ENCODE assay signal across 20 cellular contexts in the genomic region with DNA sequence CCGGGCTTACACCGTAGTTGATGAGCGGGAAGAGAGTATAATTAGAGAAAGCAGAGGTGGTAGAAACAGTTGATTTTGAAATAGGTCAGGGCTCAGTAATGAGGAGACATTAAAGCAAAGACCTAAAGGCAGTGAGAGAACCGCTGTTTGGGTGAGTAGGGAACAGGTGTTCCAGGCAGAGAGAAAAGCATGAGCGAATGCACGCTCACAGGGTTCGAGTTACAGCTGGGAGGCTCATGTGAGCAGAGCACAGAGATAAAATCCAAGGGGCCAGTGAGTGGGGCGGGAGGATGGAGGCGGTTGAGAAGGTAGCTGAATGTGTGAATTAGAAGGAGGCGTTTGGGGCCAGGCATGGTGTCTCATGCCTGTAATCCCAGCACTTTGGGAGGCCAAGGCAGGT. TPM values are rescaled to one million over a fixed set of nuclear protein-coding genes. Genes with fewer than 3 reads are reported as not detected.
A peak's percentile ranks its signal among the peaks of the same experiment; 100 is the strongest.
DNase-seq lines count a peak whose midpoint lies in the region; ATAC-seq and TF ChIP-seq lines count a peak whose summit lies in the region.
"Had no signal": no experiment of that assay in that cellular context is flagged by ENCODE, and none has a peak within 500 bp of the region (broad histone marks: within the 10 kb centered on the region; RNA-seq: fewer than 3 reads in every experiment).

No MANE protein-coding gene starts in this region.

- TF ChIP-seq CTCF in left ventricle myocardium inferior (IDR thresholded peaks at IDR 0.05; ENCODE audit: borderline replicate concordance) (no peak), suprapubic skin (IDR thresholded peaks at IDR 0.05) (no peak)

- no peak overlapping the region for H3K27ac ChIP-seq in SJCRH30
- H3K27ac ChIP-seq in left ventricle myocardium inferior (replicated peaks): no peak overlapping the region
- H3K27ac ChIP-seq in suprapubic skin: no peak overlapping the region
- H3K27ac ChIP-seq: KMS-11, PC-9, SK-N-MC, uterus, VCaP had no signal

- H3K9me3 ChIP-seq in SJCRH30 (replicated peaks): no peaks in the 10 kb centered on the region
- H3K9me3 ChIP-seq in left ventricle myocardium inferior (replicated peaks): no peaks in the 10 kb centered on the region
- no peaks in the 10 kb centered on the region for H3K9me3 ChIP-seq in suprapubic skin
- H3K9me3 ChIP-seq: uterus had no signal

- intact Hi-C loops in left ventricle myocardium inferior (cut with micrococcal nuclease): no loop called here

- no peak for TF ChIP-seq POLR2A in suprapubic skin (IDR thresholded peaks at IDR 0.05)

- H3K4me3 Mint-ChIP-seq in stimulated activated naive CD8-positive, alpha-beta T cell treated with anti-CD3 and anti-CD28 coated beads, Interleukin-15, Interleukin-2, amounts not matched to agents 100 ng/mL and 50 ng/mL, for 24 hours: peak overlapping the region; percentile 56
- H3K4me3 Mint-ChIP-seq in central memory CD8-positive, alpha-beta T cell: peak overlapping the region; percentile 70
- H3K4me3 Mint-ChIP-seq: mesothelial cell of epicardium had no signal

- no peak for ATAC-seq in stimulated activated naive CD8-positive, alpha-beta T cell treated with anti-CD3 and anti-CD28 coated beads, Interleukin-15, Interleukin-2, amounts not matched to agents 100 U/mL and 50 U/mL, for 24 hours
- no peak for ATAC-seq in central memory CD8-positive, alpha-beta T cell (replicated peaks; ENCODE audit: extremely low read depth, poor library complexity, severe bottlenecking)
- ATAC-seq: esophagus mucosa, HCT116 had no signal

- H3K36me3 Mint-ChIP-seq in stimulated activated naive CD8-positive, alpha-beta T cell treated with anti-CD3 and anti-CD28 coated beads, Interleukin-15, Interleukin-2, amounts not matched to agents 100 ng/mL and 50 ng/mL, for 24 hours (ENCODE audit: low read depth): peaks cover 43% of the 10 kb centered on the region
- H3K36me3 Mint-ChIP-seq in central memory CD8-positive, alpha-beta T cell (ENCODE audit: insufficient read depth): peaks cover 19% of the 10 kb centered on the region
- H3K36me3 Mint-ChIP-seq: mesothelial cell of epicardium had no signal

- WGBS in suprapubic skin: 84% methylated on average over 10 of the region's 10 CpGs

- peaks cover 12% of the 10 kb centered on the region for H3K27me3 ChIP-seq in SJCRH30
- H3K27me3 ChIP-seq in left ventricle myocardium inferior (ENCODE audit: low read depth): no peaks in the 10 kb centered on the region
- no peaks in the 10 kb centered on the region for H3K27me3 ChIP-seq in suprapubic skin
- H3K27me3 ChIP-seq: uterus had no signal

- no peaks in the 10 kb centered on the region for H3K4me1 ChIP-seq in SJCRH30
- H3K4me1 ChIP-seq in left ventricle myocardium inferior: no peaks in the 10 kb centered on the region
- no peaks in the 10 kb centered on the region for H3K4me1 ChIP-seq in suprapubic skin
- H3K4me1 ChIP-seq: uterus had no signal

- H3K27ac Mint-ChIP-seq in stimulated activated naive CD8-positive, alpha-beta T cell treated with anti-CD3 and anti-CD28 coated beads, Interleukin-15, Interleukin-2, amounts not matched to agents 100 ng/mL and 50 ng/mL, for 24 hours: peak overlapping the region; percentile 88
- H3K27ac Mint-ChIP-seq in central memory CD8-positive, alpha-beta T cell (ENCODE audit: low read depth): peak overlapping the region; percentile 88
- H3K27ac Mint-ChIP-seq: mesothelial cell of epicardium had no signal

- no peak overlapping the region for H3K4me3 ChIP-seq in SJCRH30
- no peak overlapping the region for H3K4me3 ChIP-seq in left ventricle myocardium inferior
- H3K4me3 ChIP-seq in suprapubic skin: no peak overlapping the region
- H3K4me3 ChIP-seq: PC-9, SK-N-MC, uterus had no signal

- no peak for DNase-seq in stimulated activated naive CD8-positive, alpha-beta T cell treated with anti-CD3 and anti-CD28 coated beads, Interleukin-15, Interleukin-2, amounts not matched to agents 100 U/mL and 50 U/mL, for 24 hours
- DNase-seq in SJCRH30 (peak; percentile 19 to 58), NCI-H2081 (lab: John Stamatoyannopoulos, UW) (no peak), left ventricle myocardium inferior (no peak), suprapubic skin (ENCODE audit: low spot score in 2 of 2) (no peak)
- no peak for DNase-seq in central memory CD8-positive, alpha-beta T cell (ENCODE audit: low spot score in 2 of 2)
- no peak for DNase-seq in activated CD8-positive, alpha-beta memory T cell treated with anti-CD3 and anti-CD28 coated beads, Interleukin-2, amount 50 U/mL, for 4 hours
- DNase-seq: cortex of kidney; NCI-H1417 treated with DMSO at 0.1 percent for 48 hours; NCI-H510A treated with DMSO at 0.1 percent for 48 hours; PC-9; stimulated activated CD4-positive, alpha-beta T cell treated with anti-CD3 and anti-CD28 coated beads, Interleukin-4, amount 100 ng/mL, for 4 hours; uterus had no signal

- H3K9me3 Mint-ChIP-seq in stimulated activated naive CD8-positive, alpha-beta T cell treated with anti-CD3 and anti-CD28 coated beads, Interleukin-15, Interleukin-2, amounts not matched to agents 100 ng/mL and 50 ng/mL, for 24 hours: no peaks in the 10 kb centered on the region
- no peaks in the 10 kb centered on the region for H3K9me3 Mint-ChIP-seq in central memory CD8-positive, alpha-beta T cell
- H3K9me3 Mint-ChIP-seq: mesothelial cell of epicardium had no signal

- peaks cover 84% of the 10 kb centered on the region for H3K4me1 Mint-ChIP-seq in stimulated activated naive CD8-positive, alpha-beta T cell treated with anti-CD3 and anti-CD28 coated beads, Interleukin-15, Interleukin-2, amounts not matched to agents 100 ng/mL and 50 ng/mL, for 24 hours (ENCODE audit: low read depth)
- peaks cover 65% of the 10 kb centered on the region for H3K4me1 Mint-ChIP-seq in central memory CD8-positive, alpha-beta T cell
- H3K4me1 Mint-ChIP-seq: mesothelial cell of epicardium had no signal

- no peaks in the 10 kb centered on the region for H3K27me3 Mint-ChIP-seq in stimulated activated naive CD8-positive, alpha-beta T cell treated with anti-CD3 and anti-CD28 coated beads, Interleukin-15, Interleukin-2, amounts not matched to agents 100 ng/mL and 50 ng/mL, for 24 hours
- no peaks in the 10 kb centered on the region for H3K27me3 Mint-ChIP-seq in central memory CD8-positive, alpha-beta T cell

- H3K36me3 ChIP-seq in SJCRH30 (no peaks in the 10 kb centered on the region), left ventricle myocardium inferior (no peaks in the 10 kb centered on the region), suprapubic skin (no peaks in the 10 kb centered on the region)
- H3K36me3 ChIP-seq: uterus had no signal

- TF ChIP-seq EP300 in suprapubic skin (IDR thresholded peaks at IDR 0.05): no peak

RNA-seq across cellular contexts. Expression of gene APBB1IP, which starts 39.9 kb away (rescaled TPM):
- total RNA-seq in SJCRH30 (2014; rRNA removed; shearing (Covaris generic)): not detected in 2 replicates
- 2.6 TPM for total RNA-seq in left ventricle myocardium inferior
- total RNA-seq in suprapubic skin: 1 to 10 TPM; 1.0 to 4.5 (median 2.7) TPM
- total RNA-seq: PC-9 had no signal

Comparison
In these comparisons a context has a peak if more than half of its experiments do, and no peak if none do; other contexts are left out.
1. DNase-seq: peak in SJCRH30 (2 of 2); none in stimulated activated naive CD8-positive, alpha-beta T cell treated with anti-CD3 and anti-CD28 coated beads, Interleukin-15, Interleukin-2, amounts not matched to agents 100 U/mL and 50 U/mL, for 24 hours (single experiment), central memory CD8-positive, alpha-beta T cell (0 of 2), NCI-H2081 (0 of 2), activated CD8-positive, alpha-beta memory T cell treated with anti-CD3 and anti-CD28 coated beads, Interleukin-2, amount 50 U/mL, for 4 hours (single experiment), left ventricle myocardium inferior (single experiment) and suprapubic skin (0 of 2).